8 cellular contexts compared by ENCODE assay signal in the genomic region with DNA sequence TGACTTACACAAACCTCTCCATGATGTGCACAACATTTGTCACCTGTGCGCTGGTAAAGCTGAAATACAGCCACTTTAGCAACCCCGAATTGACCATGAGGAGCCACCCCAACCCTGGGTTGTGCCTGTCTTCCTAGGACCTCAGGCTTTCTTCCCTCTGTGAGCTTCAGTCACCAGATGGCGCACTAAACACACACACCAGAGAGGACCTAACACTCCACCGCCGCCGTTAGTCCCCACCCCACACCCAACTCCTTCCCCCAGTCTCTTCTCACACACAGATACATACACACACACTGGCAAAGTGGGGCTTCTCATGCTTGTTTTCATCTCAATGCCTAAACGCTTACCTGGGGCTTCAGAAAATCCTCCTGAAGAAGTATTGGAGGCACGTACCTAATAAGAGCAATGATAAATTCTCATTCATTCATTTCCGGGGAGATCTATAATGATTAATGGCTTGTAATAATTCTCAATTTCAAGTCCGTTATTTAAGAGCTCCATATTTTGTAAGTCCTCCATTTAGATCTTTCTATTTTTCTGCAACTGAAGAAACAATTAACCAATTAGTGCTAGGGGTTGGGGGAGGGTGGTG. TPM values are rescaled to one million over a fixed set of nuclear protein-coding genes. Genes with fewer than 3 reads are reported as not detected.
DNase-seq lines count a peak whose midpoint lies in the region; ATAC-seq and TF ChIP-seq lines count a peak whose summit lies in the region.

No MANE protein-coding gene starts in this region.

- CTCF ChIA-PET in Panc1 (lab: Charles Lee): interaction anchor here (0.5 to 1.1 kb wide), 3 partner anchors 336 to 394 kb away, joined by 3 to 8 read pairs (median 8); no protein-coding TSS in a partner anchor

- H4K20me1 ChIP-seq in DND-41 (ENCODE audit: insufficient read depth, low read length): no peaks in the 10 kb centered on the region; the same call in 1 of the 2 replicates
- no peaks in the 10 kb centered on the region for H4K20me1 ChIP-seq in GM23248 (ENCODE audit: insufficient read depth)
- H4K20me1 ChIP-seq in Karpas-422 (ENCODE audit: insufficient read depth, low read depth, low read length): no peaks in the 10 kb centered on the region

- in situ Hi-C loops in GM23248 (cut with MboI): loop anchor here (5.0 to 10.0 kb wide), 3 partner anchors 64 to 342 kb away; no protein-coding TSS in a partner anchor
- in situ Hi-C loops in Panc1 (cut with HindIII; ENCODE audit: low pct_unique_long_range_greater_than_20kb, low sequenced_read_pairs): loop anchor here (25.0 kb wide), 1 partner anchor 344 kb away; a partner anchor contains a TSS

- intact Hi-C loops in Panc1 (cut with micrococcal nuclease; ENCODE audit: unreplicated experiment): loop anchor here (1.0 to 2.0 kb wide), 2 partner anchors 172 to 336 kb away; no protein-coding TSS in a partner anchor

- POLR2A ChIA-PET in Panc1 (lab: Charles Lee): no interaction called here

- WGBS in GM23248 (ENCODE audit: low coverage in 1 of 2, low lambda C conversion rate in 2 of 2, missing lambda C conversion rate in 2 of 2), 2 experiments: 0 to 1% methylated on average over 10 of the region's 10 CpGs

- ATAC-seq in DND-41 (ENCODE audit: insufficient read depth, low read depth) (peak; percentile 100), Panc1 (peak; percentile 97)

- no TSS peak for BruUV-seq in Panc1 (replicated peaks; lab: Mats Ljungman, UMichigan)

- H3K27ac ChIP-seq in DND-41 (ENCODE audit: low read length) (no peak overlapping the region), GM23248 (peak overlapping the region; percentile 95), Karpas-422 (ENCODE audit: low read length) (no peak overlapping the region), Panc1 (ENCODE audit: low read length) (no peak overlapping the region), neutrophil (no peak overlapping the region)

- H3K79me2 ChIP-seq in DND-41 (ENCODE audit: insufficient read depth, low read length): no peaks in the 10 kb centered on the region
- peaks cover 81% of the 10 kb centered on the region for H3K79me2 ChIP-seq in GM23248 (ENCODE audit: insufficient read depth)
- H3K79me2 ChIP-seq in Karpas-422 (ENCODE audit: low read length): no peaks in the 10 kb centered on the region

- H3K4me2 ChIP-seq in DND-41 (ENCODE audit: insufficient read depth, low read length) (no peak overlapping the region), GM23248 (ENCODE audit: unreplicated experiment) (peak overlapping the region; percentile 98), Karpas-422 (ENCODE audit: low read depth, low read length, poor library complexity, severe bottlenecking) (peak overlapping the region; percentile 57)

- TF ChIP-seq CTCF in DND-41 (IDR thresholded peaks at IDR 0.05; ENCODE audit: borderline replicate concordance, extremely low read depth, low read length, poor library complexity, severe bottlenecking) (peak; percentile 79), Panc1 (IDR thresholded peaks at IDR 0.05) (peak; percentile 94), fibroblast of the aortic adventitia (IDR thresholded peaks at IDR 0.05; ENCODE audit: insufficient read depth, low read length) (peak; percentile 89), neutrophil (IDR thresholded peaks at IDR 0.05) (peak; percentile 47)

- no peak overlapping the region for H2AFZ ChIP-seq in DND-41 (ENCODE audit: low read depth, low read length)
- H2AFZ ChIP-seq in GM23248: peak overlapping the region; percentile 43
- peak overlapping the region; percentile 42; the same call in 1 of the 2 replicates for H2AFZ ChIP-seq in Karpas-422 (ENCODE audit: low read length)

- H3K4me1 ChIP-seq in DND-41 (ENCODE audit: insufficient read depth, low read length): no peaks in the 10 kb centered on the region
- peaks cover 53% of the 10 kb centered on the region for H3K4me1 ChIP-seq in GM23248 (ENCODE audit: insufficient read depth)
- peaks cover 12% of the 10 kb centered on the region for H3K4me1 ChIP-seq in Karpas-422 (ENCODE audit: low read length)
- H3K4me1 ChIP-seq in Panc1 (ENCODE audit: control insufficient read depth, insufficient read depth, low read length): peaks cover 10% of the 10 kb centered on the region; the same call in 1 of the 2 replicates
- peaks cover 3 to 7% of the 10 kb centered on the region in 2 experiments for H3K4me1 ChIP-seq in neutrophil (ENCODE audit: control insufficient read depth in 1 of 2, insufficient read depth in 1 of 2, low read depth in 1 of 2, low read length in 1 of 2)

- H3K36me3 ChIP-seq in DND-41 (ENCODE audit: insufficient read depth, low read length): no peaks in the 10 kb centered on the region
- peaks cover 13% of the 10 kb centered on the region for H3K36me3 ChIP-seq in GM23248 (ENCODE audit: low read depth)
- no peaks in the 10 kb centered on the region for H3K36me3 ChIP-seq in Karpas-422 (ENCODE audit: insufficient read depth, low read length)
- H3K36me3 ChIP-seq in Panc1 (ENCODE audit: control insufficient read depth, insufficient read depth, low read length): no peaks in the 10 kb centered on the region
- H3K36me3 ChIP-seq in neutrophil: no peaks in the 10 kb centered on the region

- H3K4me3 ChIP-seq in DND-41 (ENCODE audit: low read depth in 1 of 2, low read length in 2 of 2) (no peak overlapping the region), GM23248 (peak overlapping the region; percentile 97), Karpas-422 (ENCODE audit: low read length) (peak overlapping the region; percentile 49), Panc1 (ENCODE audit: low read depth in 2 of 2, low read length in 2 of 2) (peak overlapping the region in 1 of 2 experiments; percentile 23; a peak in 2 of 4 replicates), fibroblast of the aortic adventitia (ENCODE audit: low read depth, low read length) (peak overlapping the region; percentile 38), neutrophil (ENCODE audit: low read depth in 1 of 2, low read length in 1 of 2) (no peak overlapping the region)

- H3K9ac ChIP-seq in DND-41 (ENCODE audit: low read depth, low read length) (no peak overlapping the region), GM23248 (peak overlapping the region; percentile 97), Karpas-422 (ENCODE audit: low read length) (peak overlapping the region; percentile 40)

- peaks cover 73% of the 10 kb centered on the region for H3F3A ChIP-seq in GM23248 (ENCODE audit: insufficient read depth)

- H3K27me3 ChIP-seq in DND-41 (ENCODE audit: insufficient read depth, low read length, poor library complexity) (peaks cover 14% of the 10 kb centered on the region), GM23248 (replicated peaks; ENCODE audit: insufficient read depth) (no peaks in the 10 kb centered on the region), Karpas-422 (ENCODE audit: low read length) (no peaks in the 10 kb centered on the region), Panc1 (ENCODE audit: control insufficient read depth, insufficient read depth, low read length) (peaks cover 17% of the 10 kb centered on the region), neutrophil (peaks cover 38% of the 10 kb centered on the region)

- no peaks in the 10 kb centered on the region for H3K9me3 ChIP-seq in DND-41 (ENCODE audit: insufficient read depth, low read length, severe bottlenecking)
- no peaks in the 10 kb centered on the region for H3K9me3 ChIP-seq in GM23248 (ENCODE audit: low read depth)
- no peaks in the 10 kb centered on the region for H3K9me3 ChIP-seq in Karpas-422 (ENCODE audit: low read length)
- no peaks in the 10 kb centered on the region for H3K9me3 ChIP-seq in Panc1 (ENCODE audit: control insufficient read depth, insufficient read depth, low read depth, low read length)
- no peaks in the 10 kb centered on the region for H3K9me3 ChIP-seq in neutrophil

- H3K9me2 ChIP-seq in GM23248 (ENCODE audit: insufficient read depth) (no peaks in the 10 kb centered on the region), Karpas-422 (replicated peaks; ENCODE audit: insufficient read depth, low read length) (no peaks in the 10 kb centered on the region)

- DNase-seq in DND-41 (peak; percentile 69), GM23248 (peak; percentile 94), Karpas-422 (peak; percentile 91), Panc1 (ENCODE audit: low read depth, low spot score) (no peak), fibroblast of the aortic adventitia (ENCODE audit: low read depth) (peak; percentile 96), stromal cell of bone marrow (ENCODE audit: low read depth) (peak; percentile 88)
- peak; percentile 85 to 86 for DNase-seq in activated T-cell treated with anti-CD3 and anti-CD28 coated beads, Interleukin-2, amount 50 U/mL, for 48 hours

RNA-seq across cellular contexts. Expression of a gene that starts 2.1 kb away (rescaled TPM):
- total RNA-seq in GM23248 (2014; rRNA removed; shearing (Covaris generic)): 1,174 and 1,238 TPM in 2 replicates
- 2,200 and 2,264 TPM in 2 replicates for polyA plus RNA-seq in GM23248 (2016; fragmentation: Nextera tagmentation; extraction: Ambion mirVana)
- total RNA-seq in Karpas-422 (2014; rRNA removed; shearing (Covaris generic); ENCODE audit: low replicate concordance): 0.11 TPM in 1 of 2 replicates, not detected in the other
- total RNA-seq in Panc1 (2021; ENCODE audit: unreplicated experiment) (0.64 TPM), fibroblast of the aortic adventitia (ENCODE audit: low replicate concordance) (614 and 2,284 TPM in 2 replicates)
- polyA plus RNA-seq in Panc1 (2012; ENCODE audit: insufficient read length): 0.11 TPM

Comparison
In these comparisons a context has a peak if more than half of its experiments do, and no peak if none do; other contexts are left out.
1. H3K4me3 ChIP-seq: peak in GM23248 (single experiment), Karpas-422 (single experiment) and fibroblast of the aortic adventitia (single experiment); none in DND-41 (0 of 2) and neutrophil (0 of 2).
2. RNA of a gene that starts 2.1 kb away (total RNA-seq): 1,174 to 1,238 TPM in GM23248 and 614 to 2,284 TPM in fibroblast of the aortic adventitia; 0.64 TPM in Panc1 (single experiment) and 0.11 TPM in Karpas-422; every median in the first group is over 100 times any median in the second.
3. Peak in every context shown above with its lines, with median percentiles within 50 percentile points of each other: CTCF ChIP-seq.